19 cellular contexts compared by ENCODE assay signal in genomic region chrX:112808007-112808406, GRCh38. TPM values are rescaled to one million over a fixed set of nuclear protein-coding genes. Genes with fewer than 3 reads are reported as not detected.
DNase-seq lines count a peak whose midpoint lies in the region; FAIRE-seq and TF ChIP-seq lines count a peak whose summit lies in the region.
"Had no signal": no experiment of that assay in that cellular context is flagged by ENCODE, and none has a peak within 500 bp of the region (broad histone marks: within the 10 kb centered on the region; RNA-seq: fewer than 3 reads in every experiment).

No MANE protein-coding gene starts in this region.

- H2AFZ ChIP-seq in parathyroid adenoma: peak overlapping the region; percentile 11
- H2AFZ ChIP-seq: PC-9 had no signal

- H3K9me3 ChIP-seq in NT2/D1 (ENCODE audit: insufficient read depth, low read length): no peaks in the 10 kb centered on the region
- H3K9me3 ChIP-seq in iPS-18a (ENCODE audit: control insufficient read depth, low read depth, low read length): no peaks in the 10 kb centered on the region
- H3K9me3 ChIP-seq in parathyroid adenoma (ENCODE audit: control insufficient read depth, low read length): no peaks in the 10 kb centered on the region
- H3K9me3 ChIP-seq: MG63 had no signal

- no peak for TF ChIP-seq POLR2A in GM12891 (IDR thresholded peaks at IDR 0.05; ENCODE audit: low read depth, low read length)

- H3K27ac ChIP-seq in iPS-18a (ENCODE audit: low read length): no peak overlapping the region
- H3K27ac ChIP-seq in parathyroid adenoma: peak overlapping the region; percentile 69
- H3K27ac ChIP-seq: 22Rv1 had no signal

- H3K4me3 ChIP-seq in NT2/D1 (ENCODE audit: insufficient read length, low read depth) (no peak overlapping the region), iPS-18a (ENCODE audit: low read length) (peak overlapping the region; percentile 3), parathyroid adenoma (ENCODE audit: low read depth, low read length) (no peak overlapping the region)
- H3K4me3 ChIP-seq: GM12878, MG63, PC-9 had no signal

- TF ChIP-seq CTCF in parathyroid adenoma (IDR thresholded peaks at IDR 0.05): no peak

- H3K79me2 ChIP-seq in parathyroid adenoma: no peaks in the 10 kb centered on the region

- H3K4me1 ChIP-seq in NT2/D1 (ENCODE audit: insufficient read depth, insufficient read length): peaks cover 4% of the 10 kb centered on the region
- peaks cover 26% of the 10 kb centered on the region for H3K4me1 ChIP-seq in iPS-18a (ENCODE audit: control insufficient read depth, low read depth, low read length)
- H3K4me1 ChIP-seq in parathyroid adenoma: peaks cover 9% of the 10 kb centered on the region

- peak; percentile 51 for FAIRE-seq in GM12891 (lab: Jason Lieb, UNC)
- FAIRE-seq: G401.6, GM12878 had no signal

- no peak overlapping the region for H3K4me2 ChIP-seq in parathyroid adenoma (ENCODE audit: low read length)
- H3K4me2 ChIP-seq: PC-9 had no signal

- DNase-seq in GM12891 (ENCODE audit: insufficient read length, low spot score) (no peak), NT2/D1 (ENCODE audit: low read depth, low spot score) (peak; percentile 13), DMS153 treated with DMSO at 0.1 percent for 48 hours (lab: John Stamatoyannopoulos, UW; ENCODE audit: unreplicated experiment) (no peak), AML-193 (lab: John Stamatoyannopoulos, UW) (no peak), EL (no peak)
- no peak for DNase-seq in activated CD8-positive, alpha-beta memory T cell treated with anti-CD3 and anti-CD28 coated beads, Interleukin-2, amount 50 U/mL, for 4 hours
- DNase-seq: DMS53; KBM-7; MG63; NCI-H2029 treated with DMSO at 0.1 percent for 48 hours; NCI-H446 treated with DMSO at 0.1 percent for 48 hours; NCI-H82; NK-92 treated with Interleukin-12 subunit alpha and Interleukin-12 subunit beta, amount 100 ng/mL, for 24 hours had no signal

- H3K27me3 ChIP-seq in NT2/D1 (ENCODE audit: insufficient read depth, insufficient read length) (no peaks in the 10 kb centered on the region), iPS-18a (ENCODE audit: control insufficient read depth, insufficient read depth, low read length) (no peaks in the 10 kb centered on the region), parathyroid adenoma (ENCODE audit: control insufficient read depth, insufficient read depth, low read length) (no peaks in the 10 kb centered on the region)
- H3K27me3 ChIP-seq: MG63 had no signal

- H3K36me3 ChIP-seq in NT2/D1 (ENCODE audit: insufficient read depth, insufficient read length, low read length) (peaks cover 21% of the 10 kb centered on the region), iPS-18a (ENCODE audit: control insufficient read depth, low read depth, low read length) (no peaks in the 10 kb centered on the region), parathyroid adenoma (ENCODE audit: control insufficient read depth, insufficient read depth, low read length) (no peaks in the 10 kb centered on the region)
- H3K36me3 ChIP-seq: MG63 had no signal

- H3K9ac ChIP-seq in NT2/D1 (ENCODE audit: insufficient read length, low read depth) (no peak overlapping the region), iPS-18a (ENCODE audit: low read length) (no peak overlapping the region), parathyroid adenoma (no peak overlapping the region)

TF ChIP-seq in GM12891, 5 proteins besides CTCF, POLR2A, EP300 and RAD21:
- TF ChIP-seq PAX5 (IDR thresholded peaks at IDR 0.05; ENCODE audit: insufficient read depth, low read length, severe bottlenecking) (no peak), POLR2AphosphoS5 (IDR thresholded peaks at IDR 0.05; ENCODE audit: low read depth, low read length) (no peak), SPI1 (IDR thresholded peaks at IDR 0.05; ENCODE audit: low read depth, low read length) (no peak), TAF1 (IDR thresholded peaks at IDR 0.05; ENCODE audit: low read depth, low read length) (no peak), POU2F2 (IDR thresholded peaks at IDR 0.05; ENCODE audit: low read depth, low read length) (no peak)

RNA-seq across cellular contexts. Expression of gene AMOT, which starts 32.6 kb away (rescaled TPM):
- polyA plus RNA-seq in GM12891 (2012; ENCODE audit: low read depth, missing spikeins): 0.91 TPM
